In the genomic region with DNA sequence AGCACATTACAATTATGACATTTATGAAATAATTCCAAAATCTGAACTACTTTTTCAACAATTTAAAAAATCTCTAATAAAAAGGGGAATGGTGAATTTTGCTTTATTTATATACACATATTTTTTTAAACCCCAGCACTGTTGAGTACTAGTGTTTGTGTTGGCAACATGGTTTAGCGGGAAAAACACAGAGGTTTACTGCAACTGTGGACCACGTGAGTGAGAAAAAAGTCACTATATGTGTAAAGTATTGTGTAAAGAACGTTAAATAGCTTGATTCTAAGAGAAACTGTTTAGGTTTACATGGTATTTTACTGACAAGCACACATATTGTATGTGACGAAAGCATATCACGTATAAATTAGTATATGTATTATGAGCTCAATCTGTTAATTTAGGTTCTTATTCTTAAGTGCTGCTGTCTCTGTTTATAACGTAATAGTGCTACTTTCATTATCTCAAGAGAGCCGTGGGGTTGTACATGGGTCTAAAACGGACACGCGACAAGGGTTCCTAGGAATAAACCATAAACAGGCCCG, we compare ENCODE assay signal across 8 cellular contexts. TPM values are rescaled to one million over a fixed set of nuclear protein-coding genes. Genes with fewer than 3 reads are reported as not detected.
DNase-seq lines count a peak whose midpoint lies in the region; ATAC-seq and TF ChIP-seq lines count a peak whose summit lies in the region.

No MANE protein-coding gene starts in this region.

- no peak overlapping the region for H3K27ac ChIP-seq in skeletal muscle tissue (ENCODE audit: low read depth, low read length)

- no peaks in the 10 kb centered on the region for H3K27me3 Mint-ChIP-seq in activated CD8-positive, alpha-beta memory T cell treated with anti-CD3 and anti-CD28 coated beads, Interleukin-2, amount 10 ng/mL, durations not matched to agents 7 days and 5 days

- TF ChIP-seq CTCF in fibroblast of villous mesenchyme (IDR thresholded peaks at IDR 0.05; ENCODE audit: insufficient read depth, low read depth, low read length) (no peak), GM13976 (IDR thresholded peaks at IDR 0.05; ENCODE audit: borderline replicate concordance, control extremely low read depth, extremely low read depth, insufficient read depth, missing control alignments) (no peak)

- peak overlapping the region; percentile 70 to 97 (median 93) for H3K9ac ChIP-seq in skeletal muscle tissue (ENCODE audit: low read depth in 1 of 3, low read length in 3 of 3)

- in situ Hi-C loops in GM13976 (cut with MboI; ENCODE audit: low sequenced_read_pairs, unreplicated experiment), result no loop called here

- H3K36me3 Mint-ChIP-seq in activated CD8-positive, alpha-beta memory T cell treated with anti-CD3 and anti-CD28 coated beads, Interleukin-2, amount 10 ng/mL, durations not matched to agents 7 days and 5 days, result peaks cover 19% of the 10 kb centered on the region

- peak overlapping the region; percentile 97 for H3K27ac Mint-ChIP-seq in activated CD8-positive, alpha-beta memory T cell treated with anti-CD3 and anti-CD28 coated beads, Interleukin-2, amount 10 ng/mL, durations not matched to agents 7 days and 5 days

- no peak for DNase-seq in activated CD8-positive, alpha-beta memory T cell treated with anti-CD3 and anti-CD28 coated beads, Interleukin-2, amount 10 ng/mL, durations not matched to agents 7 days and 5 days
- DNase-seq in activated CD8-positive, alpha-beta memory T cell treated with anti-CD3 and anti-CD28 coated beads, Interleukin-2, amount 50 U/mL, for 48 hours, result no peak
- DNase-seq in fibroblast of villous mesenchyme (ENCODE audit: low read depth) (peak; percentile 58), germinal center (ENCODE audit: low spot score) (no peak), GM13976 (ENCODE audit: low spot score) (no peak)

- no peaks in the 10 kb centered on the region for H3K27me3 ChIP-seq in skeletal muscle tissue (ENCODE audit: control insufficient read depth in 3 of 3, insufficient read depth in 3 of 3, low read length in 3 of 3)

- CTCF ChIA-PET in activated CD8-positive, alpha-beta memory T cell treated with anti-CD3 and anti-CD28 coated beads, Interleukin-2, amount 10 ng/mL, durations not matched to agents 7 days and 5 days (lab: Charles Lee), result interaction anchor here (0.8 to 2.6 kb wide), 13 partner anchors 8 to 301 kb away, joined by 3 to 18 read pairs (median 4); a partner anchor contains a TSS

- H3K4me3 ChIP-seq in fibroblast of villous mesenchyme (ENCODE audit: low read depth, low read length) (peak overlapping the region; percentile 96), skeletal muscle tissue (ENCODE audit: low read length in 3 of 3) (peak overlapping the region; percentile 93 to 97 (median 94))

- H3K9me3 ChIP-seq in skeletal muscle tissue (ENCODE audit: control insufficient read depth in 3 of 3, low read length in 3 of 3), result no peaks in the 10 kb centered on the region

- no peaks in the 10 kb centered on the region for H3K9me3 Mint-ChIP-seq in activated CD8-positive, alpha-beta memory T cell treated with anti-CD3 and anti-CD28 coated beads, Interleukin-2, amount 10 ng/mL, durations not matched to agents 7 days and 5 days (ENCODE audit: low read depth)

- H3K4me1 Mint-ChIP-seq in activated CD8-positive, alpha-beta memory T cell treated with anti-CD3 and anti-CD28 coated beads, Interleukin-2, amount 10 ng/mL, durations not matched to agents 7 days and 5 days, result peaks cover 37% of the 10 kb centered on the region

- ATAC-seq in activated CD8-positive, alpha-beta memory T cell treated with anti-CD3 and anti-CD28 coated beads, Interleukin-2, amount 10 ng/mL, durations not matched to agents 7 days and 5 days, result no peak
- ATAC-seq in SK-N-SH treated with all-trans-retinoic acid at 6 μM for 48 hours (peak; percentile 10; the same call in 2 of the 3 replicates), GM19395 (IDR thresholded peaks at IDR 0.05; ENCODE audit: unreplicated experiment) (no peak)

- H3K36me3 ChIP-seq in skeletal muscle tissue (ENCODE audit: control insufficient read depth in 3 of 3, insufficient read depth in 3 of 3, low read length in 3 of 3), result no peaks in the 10 kb centered on the region

- H3K4me3 Mint-ChIP-seq in activated CD8-positive, alpha-beta memory T cell treated with anti-CD3 and anti-CD28 coated beads, Interleukin-2, amount 10 ng/mL, durations not matched to agents 7 days and 5 days, result peak overlapping the region; percentile 99

- H3K4me1 ChIP-seq in skeletal muscle tissue (ENCODE audit: control insufficient read depth in 3 of 3, insufficient read depth in 3 of 3, low read length in 3 of 3), result peaks cover 13 to 22% (median 17%) of the 10 kb centered on the region in 3 donors

TF ChIP-seq in SK-N-SH treated with all-trans-retinoic acid at 6 μM for 48 hours, 23 proteins besides CTCF, POLR2A, EP300 and RAD21 (continues in another document):
- TF ChIP-seq, protein P1, sequence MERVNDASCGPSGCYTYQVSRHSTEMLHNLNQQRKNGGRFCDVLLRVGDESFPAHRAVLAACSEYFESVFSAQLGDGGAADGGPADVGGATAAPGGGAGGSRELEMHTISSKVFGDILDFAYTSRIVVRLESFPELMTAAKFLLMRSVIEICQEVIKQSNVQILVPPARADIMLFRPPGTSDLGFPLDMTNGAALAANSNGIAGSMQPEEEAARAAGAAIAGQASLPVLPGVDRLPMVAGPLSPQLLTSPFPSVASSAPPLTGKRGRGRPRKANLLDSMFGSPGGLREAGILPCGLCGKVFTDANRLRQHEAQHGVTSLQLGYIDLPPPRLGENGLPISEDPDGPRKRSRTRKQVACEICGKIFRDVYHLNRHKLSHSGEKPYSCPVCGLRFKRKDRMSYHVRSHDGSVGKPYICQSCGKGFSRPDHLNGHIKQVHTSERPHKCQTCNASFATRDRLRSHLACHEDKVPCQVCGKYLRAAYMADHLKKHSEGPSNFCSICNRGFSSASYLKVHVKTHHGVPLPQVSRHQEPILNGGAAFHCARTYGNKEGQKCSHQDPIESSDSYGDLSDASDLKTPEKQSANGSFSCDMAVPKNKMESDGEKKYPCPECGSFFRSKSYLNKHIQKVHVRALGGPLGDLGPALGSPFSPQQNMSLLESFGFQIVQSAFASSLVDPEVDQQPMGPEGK (CRISPR knock-in tag; IDR thresholded peaks at IDR 0.05; ENCODE audit: borderline replicate concordance), result no peak
- TF ChIP-seq, protein P2, sequence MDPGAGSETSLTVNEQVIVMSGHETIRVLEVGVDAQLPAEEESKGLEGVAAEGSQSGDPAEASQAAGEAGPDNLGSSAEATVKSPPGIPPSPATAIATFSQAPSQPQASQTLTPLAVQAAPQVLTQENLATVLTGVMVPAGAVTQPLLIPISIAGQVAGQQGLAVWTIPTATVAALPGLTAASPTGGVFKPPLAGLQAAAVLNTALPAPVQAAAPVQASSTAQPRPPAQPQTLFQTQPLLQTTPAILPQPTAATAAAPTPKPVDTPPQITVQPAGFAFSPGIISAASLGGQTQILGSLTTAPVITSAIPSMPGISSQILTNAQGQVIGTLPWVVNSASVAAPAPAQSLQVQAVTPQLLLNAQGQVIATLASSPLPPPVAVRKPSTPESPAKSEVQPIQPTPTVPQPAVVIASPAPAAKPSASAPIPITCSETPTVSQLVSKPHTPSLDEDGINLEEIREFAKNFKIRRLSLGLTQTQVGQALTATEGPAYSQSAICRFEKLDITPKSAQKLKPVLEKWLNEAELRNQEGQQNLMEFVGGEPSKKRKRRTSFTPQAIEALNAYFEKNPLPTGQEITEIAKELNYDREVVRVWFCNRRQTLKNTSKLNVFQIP (CRISPR knock-in tag; IDR thresholded peaks at IDR 0.05; ENCODE audit: borderline replicate concordance, low read depth), result no peak
- TF ChIP-seq ZFP30 (CRISPR knock-in tag; IDR thresholded peaks at IDR 0.05), result no peak
- TF ChIP-seq TCF4 (CRISPR knock-in tag; IDR thresholded peaks at IDR 0.05; ENCODE audit: borderline replicate concordance), result no peak
- TF ChIP-seq PPARA (CRISPR knock-in tag; IDR thresholded peaks at IDR 0.05; ENCODE audit: borderline replicate concordance), result no peak
- TF ChIP-seq, protein P3, sequence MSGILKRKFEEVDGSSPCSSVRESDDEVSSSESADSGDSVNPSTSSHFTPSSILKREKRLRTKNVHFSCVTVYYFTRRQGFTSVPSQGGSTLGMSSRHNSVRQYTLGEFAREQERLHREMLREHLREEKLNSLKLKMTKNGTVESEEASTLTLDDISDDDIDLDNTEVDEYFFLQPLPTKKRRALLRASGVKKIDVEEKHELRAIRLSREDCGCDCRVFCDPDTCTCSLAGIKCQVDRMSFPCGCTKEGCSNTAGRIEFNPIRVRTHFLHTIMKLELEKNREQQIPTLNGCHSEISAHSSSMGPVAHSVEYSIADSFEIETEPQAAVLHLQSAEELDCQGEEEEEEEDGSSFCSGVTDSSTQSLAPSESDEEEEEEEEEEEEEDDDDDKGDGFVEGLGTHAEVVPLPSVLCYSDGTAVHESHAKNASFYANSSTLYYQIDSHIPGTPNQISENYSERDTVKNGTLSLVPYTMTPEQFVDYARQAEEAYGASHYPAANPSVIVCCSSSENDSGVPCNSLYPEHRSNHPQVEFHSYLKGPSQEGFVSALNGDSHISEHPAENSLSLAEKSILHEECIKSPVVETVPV (CRISPR knock-in tag; IDR thresholded peaks at IDR 0.05), result no peak
- TF ChIP-seq OSR1 (CRISPR knock-in tag; IDR thresholded peaks at IDR 0.05), result no peak
- no peak for TF ChIP-seq ZFP3 (CRISPR knock-in tag; IDR thresholded peaks at IDR 0.05)
- no peak for TF ChIP-seq ISL1 (CRISPR knock-in tag; IDR thresholded peaks at IDR 0.05)
- TF ChIP-seq, protein P4, sequence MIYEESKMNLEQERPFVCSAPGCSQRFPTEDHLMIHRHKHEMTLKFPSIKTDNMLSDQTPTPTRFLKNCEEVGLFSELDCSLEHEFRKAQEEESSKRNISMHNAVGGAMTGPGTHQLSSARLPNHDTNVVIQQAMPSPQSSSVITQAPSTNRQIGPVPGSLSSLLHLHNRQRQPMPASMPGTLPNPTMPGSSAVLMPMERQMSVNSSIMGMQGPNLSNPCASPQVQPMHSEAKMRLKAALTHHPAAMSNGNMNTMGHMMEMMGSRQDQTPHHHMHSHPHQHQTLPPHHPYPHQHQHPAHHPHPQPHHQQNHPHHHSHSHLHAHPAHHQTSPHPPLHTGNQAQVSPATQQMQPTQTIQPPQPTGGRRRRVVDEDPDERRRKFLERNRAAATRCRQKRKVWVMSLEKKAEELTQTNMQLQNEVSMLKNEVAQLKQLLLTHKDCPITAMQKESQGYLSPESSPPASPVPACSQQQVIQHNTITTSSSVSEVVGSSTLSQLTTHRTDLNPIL (CRISPR knock-in tag; IDR thresholded peaks at IDR 0.05; ENCODE audit: low read depth), result no peak

RNA-seq across cellular contexts. Expression of a gene that starts 0.6 kb away (rescaled TPM):
- total RNA-seq in activated CD8-positive, alpha-beta memory T cell treated with anti-CD3 and anti-CD28 coated beads, Interleukin-2, amount 10 ng/mL, durations not matched to agents 7 days and 5 days, result 10 to 100 TPM; 36.6 to 39.6 TPM
- 12.9 and 24.2 TPM in 2 replicates for total RNA-seq in fibroblast of villous mesenchyme
- 7.8 TPM for total RNA-seq in skeletal muscle tissue

RNA-seq across cellular contexts. Expression of a gene that starts 0.7 kb away (rescaled TPM):
- 10 to 100 TPM; 22.5 to 23.5 TPM for total RNA-seq in activated CD8-positive, alpha-beta memory T cell treated with anti-CD3 and anti-CD28 coated beads, Interleukin-2, amount 10 ng/mL, durations not matched to agents 7 days and 5 days
- total RNA-seq in fibroblast of villous mesenchyme (20.3 and 25.8 TPM in 2 replicates), skeletal muscle tissue (12.0 TPM)

RNA-seq across cellular contexts. Expression of a gene that starts 35.8 kb away (rescaled TPM):
- total RNA-seq in activated CD8-positive, alpha-beta memory T cell treated with anti-CD3 and anti-CD28 coated beads, Interleukin-2, amount 10 ng/mL, durations not matched to agents 7 days and 5 days, result 100 to 1,000 TPM; 187 to 208 TPM
- total RNA-seq in fibroblast of villous mesenchyme (36.1 and 50.5 TPM in 2 replicates), skeletal muscle tissue (43.8 TPM)
